8 cellular contexts compared by ENCODE assay signal in genomic region chr17:76384987-76385891, GRCh38. TPM values are rescaled to one million over a fixed set of nuclear protein-coding genes. Genes with fewer than 3 reads are reported as not detected.
DNase-seq lines count a peak whose midpoint lies in the region; ATAC-seq, FAIRE-seq and TF ChIP-seq lines count a peak whose summit lies in the region.

No MANE protein-coding gene starts in this region.

- peaks cover 40% of the 10 kb centered on the region for H3K27me3 ChIP-seq in neural cell (ENCODE audit: insufficient read depth, low read depth, low read length)

- ATAC-seq in GM18502 (IDR thresholded peaks at IDR 0.05; ENCODE audit: poor library complexity, unreplicated experiment), result no peak

- peak overlapping the region; percentile 73 for H3K4me3 ChIP-seq in neural cell (ENCODE audit: low read length)

- H3K4me2 ChIP-seq in neural cell (ENCODE audit: low read length), result peak overlapping the region; percentile 25

- H3K9me3 ChIP-seq in neural cell (ENCODE audit: low read length), result no peaks in the 10 kb centered on the region

- no peaks in the 10 kb centered on the region for H3K79me2 ChIP-seq in neural cell (replicated peaks; ENCODE audit: insufficient read depth, low read length)

- no peaks in the 10 kb centered on the region for H4K20me1 ChIP-seq in neural cell (ENCODE audit: insufficient read depth)

- no peaks in the 10 kb centered on the region for H3K36me3 ChIP-seq in neural cell (ENCODE audit: insufficient read depth, low read length)

- H3K9me2 ChIP-seq in neural cell (ENCODE audit: insufficient read depth, low read length), result no peaks in the 10 kb centered on the region

- no peaks in the 10 kb centered on the region for H3F3A ChIP-seq in neural cell (ENCODE audit: insufficient read depth, low read length, poor library complexity, severe bottlenecking)

- H3K9ac ChIP-seq in neural cell (ENCODE audit: low read length), result peak overlapping the region; percentile 51

- FAIRE-seq in GM19239 (lab: Jason Lieb, UNC), result no peak

- no peak overlapping the region for H2AFZ ChIP-seq in neural cell (ENCODE audit: low read depth, low read length)

- TF ChIP-seq RAD21 in neural cell (conservative IDR thresholded peaks at IDR 0.05), result no peak

- DNase-seq in D341Med (ENCODE audit: low spot score), result peak; percentile 76
- DNase-seq in M059J (ENCODE audit: low read depth), result peak; percentile 82
- DNase-seq in activated T-cell treated with anti-CD3 and anti-CD28 coated beads for 48 hours (ENCODE audit: low read depth), result peak; percentile 36
- peak; percentile 41 for DNase-seq in fibroblast of gingiva (ENCODE audit: low read depth)
- DNase-seq in GM19239 (ENCODE audit: insufficient read length, low spot score), result no peak
- no peak for DNase-seq in NCI-H1105 (lab: John Stamatoyannopoulos, UW)

- no peak overlapping the region for H3K27ac ChIP-seq in neural cell (ENCODE audit: low read length)

- no peak for TF ChIP-seq EP300 in neural cell (conservative IDR thresholded peaks at IDR 0.05; ENCODE audit: poor library complexity, severe bottlenecking)

- no peak for TF ChIP-seq CTCF in neural cell (IDR thresholded peaks at IDR 0.05; ENCODE audit: poor library complexity, severe bottlenecking)

TF ChIP-seq in neural cell, 6 proteins besides CTCF, POLR2A, EP300 and RAD21:
- no peak for TF ChIP-seq SMC3 (conservative IDR thresholded peaks at IDR 0.05; ENCODE audit: poor library complexity)
- TF ChIP-seq TAF1 (IDR thresholded peaks at IDR 0.05; ENCODE audit: low read depth), result no peak
- no peak for TF ChIP-seq POLR2AphosphoS5 (IDR thresholded peaks at IDR 0.05)
- TF ChIP-seq MXI1 (conservative IDR thresholded peaks at IDR 0.05; ENCODE audit: poor library complexity, severe bottlenecking), result no peak
- TF ChIP-seq EZH2 (IDR thresholded peaks at IDR 0.05; ENCODE audit: borderline replicate concordance, insufficient read depth, low read length, poor library complexity, severe bottlenecking), result no peak
- no peak for TF ChIP-seq REST (IDR thresholded peaks at IDR 0.05; ENCODE audit: borderline replicate concordance)

RNA-seq across cellular contexts. Expression of gene SPHK1, which starts 0.8 kb away (rescaled TPM):
- total RNA-seq in M059J (2014; rRNA removed; shearing (Covaris generic)), result 33.8 and 41.2 TPM in 2 replicates
- polyA plus RNA-seq in neural cell, result 2.4 and 2.7 TPM in 2 replicates
- polyA minus RNA-seq in neural cell, result 1.9 and 2.1 TPM in 2 replicates

RNA-seq across cellular contexts. Expression of gene PRPSAP1, which starts 31.5 kb away (rescaled TPM):
- total RNA-seq in M059J (2014; rRNA removed; shearing (Covaris generic)), result 36.8 and 52.9 TPM in 2 replicates
- polyA plus RNA-seq in neural cell, result 73.8 and 88.0 TPM in 2 replicates
- polyA minus RNA-seq in neural cell, result 79.0 and 82.5 TPM in 2 replicates

Comparison
In these comparisons a context has a peak if more than half of its experiments do, and no peak if none do; other contexts are left out.
1. DNase-seq: peak in D341Med (single experiment), M059J (single experiment), activated T-cell treated with anti-CD3 and anti-CD28 coated beads for 48 hours (single experiment) and fibroblast of gingiva (single experiment); none in GM19239 (single experiment) and NCI-H1105 (single experiment).